ENCODE assay signal across 1 cellular context in the genomic region with DNA sequence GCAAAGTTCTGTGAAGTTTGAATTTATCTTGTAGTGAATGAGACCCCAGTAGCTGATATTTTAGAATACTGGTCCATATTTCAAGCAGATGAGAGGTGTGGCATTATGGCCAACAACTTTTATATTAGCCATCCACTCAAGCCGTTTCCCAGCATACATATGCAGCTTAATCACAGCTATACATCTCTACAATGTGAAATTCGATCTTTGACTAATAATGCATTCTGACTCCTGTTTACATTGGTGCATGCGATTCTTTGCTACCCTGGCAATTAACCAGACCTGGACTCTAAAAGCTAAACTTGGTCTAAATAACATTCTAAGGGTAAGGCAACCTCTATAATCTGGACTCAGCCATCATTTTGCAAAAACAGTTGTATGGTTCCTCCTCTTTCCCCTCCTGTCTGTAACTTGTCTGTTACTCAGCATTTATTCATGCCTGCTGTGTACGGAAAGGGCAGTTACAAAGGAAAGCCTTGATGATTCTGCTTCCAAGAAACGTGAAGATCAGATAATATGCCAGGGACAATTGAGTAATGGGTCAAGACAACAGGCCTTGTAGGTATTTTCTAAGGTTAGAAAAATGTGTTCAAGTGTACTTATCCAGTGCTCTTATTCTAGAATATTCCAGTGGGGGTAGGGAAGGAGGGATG.
TF ChIP-seq lines count a peak whose summit lies in the region.

No MANE protein-coding gene starts in this region.

TF ChIP-seq in IMR-90, 13 proteins besides CTCF, POLR2A, EP300 and RAD21:
- TF ChIP-seq SMC3 (IDR thresholded peaks at IDR 0.05; ENCODE audit: low read depth, low read length) (no peak), BHLHE40 (IDR thresholded peaks at IDR 0.05; ENCODE audit: low read depth, low read length) (peak; percentile 66; the same call in 1 of the 2 replicates)
